ENCODE assay signal across 8 cellular contexts in the genomic region with DNA sequence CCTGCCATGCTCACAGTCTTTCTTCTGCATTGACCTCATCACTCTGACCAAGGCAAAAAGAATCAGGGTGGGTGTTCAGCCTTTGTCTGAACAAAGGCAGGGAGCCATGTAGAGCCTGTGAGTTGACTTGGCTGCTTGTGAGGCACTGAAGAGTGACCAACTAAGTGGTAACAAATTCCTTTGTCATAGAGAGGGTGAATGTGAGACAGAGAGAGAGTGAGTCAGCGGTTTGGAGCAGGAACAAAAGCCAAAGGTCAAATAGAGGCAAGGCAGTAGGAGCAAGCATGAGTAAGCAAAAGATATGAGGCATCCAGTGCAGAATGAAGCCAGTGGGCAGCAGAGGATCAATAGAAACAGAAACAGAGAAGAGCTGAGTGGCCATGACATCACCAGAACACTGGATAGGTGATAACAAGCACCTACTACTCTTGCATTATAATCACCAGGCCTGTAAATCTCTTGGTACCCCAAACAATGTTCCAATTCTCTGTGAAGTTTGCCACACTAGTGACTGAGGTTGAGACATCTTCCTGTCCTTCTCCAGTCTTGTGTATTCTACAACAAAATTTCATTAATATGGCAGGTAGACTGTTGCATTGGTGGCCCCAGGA.
A peak's percentile ranks its signal among the peaks of the same experiment; 100 is the strongest.
DNase-seq lines count a peak whose midpoint lies in the region; FAIRE-seq and TF ChIP-seq lines count a peak whose summit lies in the region.

No MANE protein-coding gene starts in this region.

- H3K79me2 ChIP-seq in H9 (ENCODE audit: insufficient read depth, low read length) (no peaks in the 10 kb centered on the region), H1 (ENCODE audit: control insufficient read depth in 1 of 2, insufficient read depth in 2 of 2, low read length in 2 of 2) (no peaks in the 10 kb centered on the region), osteoblast (ENCODE audit: insufficient read depth, low read length) (no peaks in the 10 kb centered on the region)

- H3K27me3 ChIP-seq in H9 (ENCODE audit: insufficient read depth, low read length), result no peaks in the 10 kb centered on the region
- H3K27me3 ChIP-seq in H1 (replicated peaks in 1 of 4; ENCODE audit: control insufficient read depth in 3 of 4, extremely low read depth in 1 of 4, insufficient read depth in 3 of 4, low read length in 3 of 4), result no peaks in the 10 kb centered on the region
- H3K27me3 ChIP-seq in osteoblast (ENCODE audit: insufficient read depth, low read length), result no peaks in the 10 kb centered on the region
- no peaks in the 10 kb centered on the region for H3K27me3 ChIP-seq in BE2C
- no peaks in the 10 kb centered on the region for H3K27me3 ChIP-seq in CD4-positive, alpha-beta memory T cell (ENCODE audit: insufficient read depth, low read length)

- H3T11ph ChIP-seq in H9 (ENCODE audit: low read length), result no peak overlapping the region

- peak; percentile 99 for DNase-seq in GM04503 (ENCODE audit: low read depth)
- DNase-seq in H9, result no peak
- DNase-seq in NCI-H2029 (lab: John Stamatoyannopoulos, UW), result peak; percentile 78
- DNase-seq in H1 (ENCODE audit: low read depth in 1 of 2, low spot score in 2 of 2), result peak in 1 of 2 experiments; percentile 19
- DNase-seq in osteoblast (ENCODE audit: insufficient read length, low spot score, missing footprints), result peak; percentile 73
- DNase-seq in BE2C, result no peak
- no peak for DNase-seq in posterior cingulate gyrus
- no peak for DNase-seq in CD4-positive, alpha-beta memory T cell

- H4K91ac ChIP-seq in H9 (ENCODE audit: insufficient read length, low read depth, low read length) (no peak overlapping the region), H1 (replicated peaks; ENCODE audit: insufficient read length, low read length) (no peak overlapping the region)

- H3K14ac ChIP-seq in H9 (ENCODE audit: insufficient read depth, low read length), result no peak overlapping the region
- H3K14ac ChIP-seq in H1 (ENCODE audit: insufficient read length), result no peak overlapping the region

- H3K79me1 ChIP-seq in H9 (ENCODE audit: insufficient read depth, low read depth, low read length, poor library complexity, severe bottlenecking), result no peaks in the 10 kb centered on the region
- no peaks in the 10 kb centered on the region for H3K79me1 ChIP-seq in H1 (ENCODE audit: low read depth, low read length)

- no CpG with 5 or more reads among the region's 1 CpG for WGBS in H9 (ENCODE audit: extremely low coverage, insufficient read length, low lambda C conversion rate)
- 95% methylated on average over 1 of the region's 1 CpG; no CpG with 5 or more reads in 1 of the 2 experiments for WGBS in H1 (ENCODE audit: extremely low coverage in 1 of 2, insufficient coverage in 1 of 2, insufficient read length in 1 of 2, insufficient replicate concordance in 2 of 2, low coverage in 1 of 2, low lambda C conversion rate in 2 of 2, missing lambda C conversion rate in 1 of 2), 2 experiments

- H3K36me3 ChIP-seq in H1 (ENCODE audit: control insufficient read depth in 2 of 4, insufficient read depth in 4 of 4, low read length in 3 of 4) (no peaks in the 10 kb centered on the region), osteoblast (ENCODE audit: insufficient read depth, low read length) (no peaks in the 10 kb centered on the region), BE2C (no peaks in the 10 kb centered on the region)
- no peaks in the 10 kb centered on the region for H3K36me3 ChIP-seq in CD4-positive, alpha-beta memory T cell (ENCODE audit: insufficient read depth, low read length)

- no peaks in the 10 kb centered on the region for H4K20me1 ChIP-seq in H9 (ENCODE audit: control insufficient read depth, insufficient read depth, insufficient read length)
- H4K20me1 ChIP-seq in H1 (replicated peaks in 1 of 2; ENCODE audit: control insufficient read depth in 1 of 2, insufficient read depth in 2 of 2, low read length in 2 of 2), result no peaks in the 10 kb centered on the region
- H4K20me1 ChIP-seq in osteoblast (ENCODE audit: insufficient read depth, low read length), result no peaks in the 10 kb centered on the region

- H3K27ac Mint-ChIP-seq in H9, result peak overlapping the region in 2 of 3 experiments; percentile 1 to 12; a peak in 4 of 7 replicates
- H3K27ac Mint-ChIP-seq in CD4-positive, alpha-beta memory T cell, result peak overlapping the region in 1 of 7 donors; percentile 19

- FAIRE-seq in H1 (lab: Jason Lieb, UNC), result no peak

- H3K4me3 Mint-ChIP-seq in H9, result no peak overlapping the region
- H3K4me3 Mint-ChIP-seq in CD4-positive, alpha-beta memory T cell, result no peak overlapping the region

- no peak overlapping the region for H3K9ac ChIP-seq in H9 (ENCODE audit: extremely low read depth, insufficient read length, low read length)
- H3K9ac ChIP-seq in H1 (replicated peaks in 1 of 4; ENCODE audit: extremely low read depth in 1 of 4, low read depth in 3 of 4, low read length in 3 of 4), result no peak overlapping the region

- no peak for TF ChIP-seq POLR2A in H1 (IDR thresholded peaks at IDR 0.05; ENCODE audit: control extremely low read depth in 1 of 2, low read depth in 2 of 2, low read length in 2 of 2)

- TF ChIP-seq EP300 in H1 (IDR thresholded peaks at IDR 0.05; ENCODE audit: borderline replicate concordance in 1 of 2, low read depth in 2 of 2, low read length in 2 of 2), result no peak

- H3K4me3 ChIP-seq in H1 (ENCODE audit: extremely low read depth in 1 of 4, insufficient read depth in 2 of 4, low read depth in 3 of 4, low read length in 4 of 4) (no peak overlapping the region), osteoblast (ENCODE audit: insufficient read depth, low read length) (peak overlapping the region; percentile 23), BE2C (ENCODE audit: low read depth, low read length) (no peak overlapping the region)
- H3K4me3 ChIP-seq in CD4-positive, alpha-beta memory T cell (ENCODE audit: low read length in 2 of 2), result no peak overlapping the region

- H3K4me2 ChIP-seq in H9 (ENCODE audit: insufficient read depth, insufficient read length, low read length), result no peak overlapping the region
- H3K4me2 ChIP-seq in H1 (ENCODE audit: insufficient read depth in 1 of 2, low read depth in 2 of 2, low read length in 2 of 2), result no peak overlapping the region
- H3K4me2 ChIP-seq in osteoblast (ENCODE audit: insufficient read depth, low read length), result peak overlapping the region; percentile 56

- no peak overlapping the region for H2AFZ ChIP-seq in H9 (ENCODE audit: low read length)
- H2AFZ ChIP-seq in H1 (ENCODE audit: low read length), result peak overlapping the region; percentile 17; the same call in 1 of the 2 replicates
- peak overlapping the region; percentile 48 for H2AFZ ChIP-seq in osteoblast (ENCODE audit: low read length)

- H3K23ac ChIP-seq in H9 (ENCODE audit: insufficient read length, low read depth, low read length) (no peak overlapping the region), H1 (ENCODE audit: insufficient read length) (no peak overlapping the region)

- TF ChIP-seq RAD21 in H1 (IDR thresholded peaks at IDR 0.05 in 1 of 2, conservative IDR thresholded peaks at IDR 0.05 in 1 of 2; ENCODE audit: low read depth in 2 of 2, low read length in 2 of 2), result no peak

- intact Hi-C loops in posterior cingulate gyrus (cut with DNase I), result no loop called here
- intact Hi-C loops in CD4-positive, alpha-beta memory T cell (cut with micrococcal nuclease), result no loop called here

- POLR2A ChIA-PET in H1 (lab: Charles Lee; ENCODE audit: partially characterized antibody), result no interaction called here
- POLR2A ChIA-PET in CD4-positive, alpha-beta memory T cell (lab: Charles Lee; ENCODE audit: partially characterized antibody), result no interaction called here

- H3K27ac ChIP-seq in H9 (ENCODE audit: insufficient read length, low read depth, low read length) (no peak overlapping the region), H1 (ENCODE audit: low read depth, low read length) (no peak overlapping the region), osteoblast (ENCODE audit: low read depth, low read length) (peak overlapping the region; percentile 89)
- no peak overlapping the region for H3K27ac ChIP-seq in CD4-positive, alpha-beta memory T cell (ENCODE audit: low read depth, low read length)

- H2BK15ac ChIP-seq in H9 (ENCODE audit: low read depth, low read length) (no peak overlapping the region), H1 (ENCODE audit: low read length) (no peak overlapping the region)

- no peak overlapping the region for H2BK20ac ChIP-seq in H9 (ENCODE audit: low read depth, low read length, poor library complexity, severe bottlenecking)
- no peak overlapping the region for H2BK20ac ChIP-seq in H1 (ENCODE audit: low read length)

- H4K5ac ChIP-seq in H9 (ENCODE audit: insufficient read length, low read depth, low read length), result no peak overlapping the region
- H4K5ac ChIP-seq in H1 (ENCODE audit: insufficient read length, low read depth, low read length), result no peak overlapping the region

- TF ChIP-seq CTCF in H9 (conservative IDR thresholded peaks at IDR 0.05), result no peak
- TF ChIP-seq CTCF in H1 (IDR thresholded peaks at IDR 0.05; ENCODE audit: control extremely low read depth in 1 of 3, insufficient read depth in 1 of 3, low read depth in 1 of 3, low read length in 3 of 3), result no peak
- peak; percentile 33 for TF ChIP-seq CTCF in osteoblast (IDR thresholded peaks at IDR 0.05; ENCODE audit: extremely low read depth, low read depth, low read length)
- TF ChIP-seq CTCF in BE2C (IDR thresholded peaks at IDR 0.05; ENCODE audit: low read depth, low read length), result no peak

- H3K9me3 ChIP-seq in H9 (ENCODE audit: control insufficient read depth, low read depth, low read length) (no peaks in the 10 kb centered on the region), H1 (ENCODE audit: insufficient read depth in 2 of 2, low read depth in 1 of 2, low read length in 1 of 2) (no peaks in the 10 kb centered on the region), osteoblast (ENCODE audit: low read depth, low read length) (no peaks in the 10 kb centered on the region), BE2C (no peaks in the 10 kb centered on the region)
- no peaks in the 10 kb centered on the region for H3K9me3 ChIP-seq in CD4-positive, alpha-beta memory T cell (ENCODE audit: control insufficient read depth in 1 of 2, low read length in 2 of 2)

- H3K4ac ChIP-seq in H9 (ENCODE audit: low read depth, low read length) (no peak overlapping the region), H1 (replicated peaks; ENCODE audit: insufficient read length, low read depth, low read length) (no peak overlapping the region)

- H3K56ac ChIP-seq in H9 (ENCODE audit: insufficient read length, low read depth, low read length) (no peak overlapping the region), H1 (replicated peaks; ENCODE audit: insufficient read length, low read depth, low read length) (no peak overlapping the region)

- H3K4me1 ChIP-seq in H9 (ENCODE audit: insufficient read depth, low read length) (peaks cover 3% of the 10 kb centered on the region; the same call in 1 of the 2 replicates), H1 (replicated peaks in 1 of 4; ENCODE audit: control insufficient read depth in 3 of 4, insufficient read depth in 4 of 4, low read length in 3 of 4) (peaks cover 0 to 4% (median 0%) of the 10 kb centered on the region in 4 experiments; a peak in 1 of 7 replicates), osteoblast (ENCODE audit: insufficient read depth, low read length) (peaks cover 20% of the 10 kb centered on the region), BE2C (peaks cover 37% of the 10 kb centered on the region)
- H3K4me1 ChIP-seq in CD4-positive, alpha-beta memory T cell (ENCODE audit: insufficient read depth, low read length), result no peaks in the 10 kb centered on the region

- H3K9me3 Mint-ChIP-seq in H9, result no peaks in the 10 kb centered on the region
- H3K9me3 Mint-ChIP-seq in CD4-positive, alpha-beta memory T cell, result peaks cover 0 to 4% (median 0%) of the 10 kb centered on the region in 8 donors

- no peak overlapping the region for H2BK5ac ChIP-seq in H9 (ENCODE audit: insufficient read length, low read length)
- H2BK5ac ChIP-seq in H1 (ENCODE audit: low read depth, low read length), result no peak overlapping the region

- H3K18ac ChIP-seq in H9 (ENCODE audit: insufficient read length, low read depth, low read length), result no peak overlapping the region
- H3K18ac ChIP-seq in H1 (ENCODE audit: extremely low read depth, low read length), result peak overlapping the region; percentile 20; the same call in 1 of the 2 replicates

- H3K36me3 Mint-ChIP-seq in H9 (ENCODE audit: insufficient read depth in 1 of 3, low read depth in 3 of 3), result no peaks in the 10 kb centered on the region
- no peaks in the 10 kb centered on the region for H3K36me3 Mint-ChIP-seq in CD4-positive, alpha-beta memory T cell

- H2AK5ac ChIP-seq in H9 (ENCODE audit: insufficient read length, low read length) (no peak overlapping the region), H1 (ENCODE audit: low read depth, low read length) (no peak overlapping the region)

- H3K23me2 ChIP-seq in H9 (ENCODE audit: insufficient read length, low read depth, low read length, poor library complexity, severe bottlenecking) (no peaks in the 10 kb centered on the region), H1 (ENCODE audit: low read depth, low read length) (no peaks in the 10 kb centered on the region)

- H3K4me1 Mint-ChIP-seq in H9, result peaks cover 13 to 15% of the 10 kb centered on the region in 2 experiments
- H3K4me1 Mint-ChIP-seq in CD4-positive, alpha-beta memory T cell, result no peaks in the 10 kb centered on the region

- peak overlapping the region; percentile 0 for H4K8ac ChIP-seq in H9 (replicated peaks; ENCODE audit: insufficient read length, low read depth, low read length)
- H4K8ac ChIP-seq in H1 (ENCODE audit: extremely low read depth, insufficient read depth, low read length), result peak overlapping the region; percentile 15; the same call in 1 of the 2 replicates

- no peaks in the 10 kb centered on the region for H3K27me3 Mint-ChIP-seq in H9 (ENCODE audit: low read depth)
- peaks cover 1 to 9% of the 10 kb centered on the region in 2 donors for H3K27me3 Mint-ChIP-seq in CD4-positive, alpha-beta memory T cell

- H2BK12ac ChIP-seq in H9 (ENCODE audit: insufficient read length, low read depth, low read length), result no peak overlapping the region
- H2BK12ac ChIP-seq in H1 (ENCODE audit: low read depth, low read length), result no peak overlapping the region; the same call in 1 of the 2 replicates

- H2BK120ac ChIP-seq in H9 (ENCODE audit: low read depth, low read length, poor library complexity, severe bottlenecking), result no peak overlapping the region
- no peak overlapping the region for H2BK120ac ChIP-seq in H1 (replicated peaks; ENCODE audit: low read depth, low read length)

- CTCF ChIA-PET in H1 (lab: Charles Lee; ENCODE audit: partially characterized antibody), result no interaction called here
- CTCF ChIA-PET in CD4-positive, alpha-beta memory T cell (lab: Charles Lee; ENCODE audit: partially characterized antibody), result no interaction called here

Comparison
In these comparisons a context has a peak if more than half of its experiments do, and no peak if none do; other contexts are left out.
1. DNase-seq: peak in GM04503 (single experiment), NCI-H2029 (single experiment) and osteoblast (single experiment); none in H9 (single experiment), BE2C (single experiment), posterior cingulate gyrus (0 of 10) and CD4-positive, alpha-beta memory T cell (0 of 5).